Comparison of ENCODE assay signal across 21 cellular contexts in genomic region chr20:3382836-3383235, GRCh38. TPM values are rescaled to one million over a fixed set of nuclear protein-coding genes. Genes with fewer than 3 reads are reported as not detected.
DNase-seq lines count a peak whose midpoint lies in the region.
"Had no signal": no experiment of that assay in that cellular context is flagged by ENCODE, and none has a peak within 500 bp of the region (broad histone marks: within the 10 kb centered on the region; RNA-seq: fewer than 3 reads in every experiment).

No MANE protein-coding gene starts in this region.

- no peaks in the 10 kb centered on the region for H3K27me3 ChIP-seq in layer of hippocampus (ENCODE audit: control insufficient read depth, insufficient read depth, low read length)
- H3K27me3 ChIP-seq: MG63 had no signal

- DNase-seq in RPMI7951 (ENCODE audit: low read depth) (peak; percentile 14), substantia nigra (lab: John Stamatoyannopoulos, UW) (no peak), NCI-H2081 (lab: John Stamatoyannopoulos, UW) (no peak), mucosa of gallbladder (ENCODE audit: low spot score) (no peak), GM19240 (ENCODE audit: insufficient read length, low spot score) (no peak), SKM-1 treated with dmso at 0.1 percent for 144 hours (lab: John Stamatoyannopoulos, UW; ENCODE audit: unreplicated experiment) (no peak)
- DNase-seq: 8988T, ACHN, GM23248, H9, IMR-90, KG1, MG63, NCI-H1105 treated with DMSO at 0.1 percent for 48 hours, NCI-H2029 treated with DMSO at 0.1 percent for 48 hours, NCI-H2227 treated with DMSO at 0.1 percent for 48 hours, NCI-H526 treated with DMSO at 0.1 percent for 48 hours, SHP77 treated with DMSO at 0.1 percent for 48 hours had no signal

- H3K27ac ChIP-seq in cingulate gyrus (ENCODE audit: low read depth, low read length) (peak overlapping the region; percentile 50), layer of hippocampus (ENCODE audit: low read depth, low read length) (peak overlapping the region; percentile 52), substantia nigra (ENCODE audit: low read depth, low read length, poor library complexity, severe bottlenecking) (peak overlapping the region; percentile 52)
- H3K27ac ChIP-seq: GM23248, SK-N-MC had no signal

RNA-seq across cellular contexts. Expression of gene DNAAF9, which starts 24.6 kb away (rescaled TPM):
- total RNA-seq in RPMI7951 (2014; rRNA removed; shearing (Covaris generic)): 11.5 and 12.0 TPM in 2 replicates
- 25.4 TPM for total RNA-seq in mucosa of gallbladder
